22 cellular contexts compared by ENCODE assay signal in genomic region chr2:1159013-1159412, GRCh38.
DNase-seq lines count a peak whose midpoint lies in the region; ATAC-seq, FAIRE-seq and TF ChIP-seq lines count a peak whose summit lies in the region.
"Had no signal": no experiment of that assay in that cellular context is flagged by ENCODE, and none has a peak within 500 bp of the region (broad histone marks: within the 10 kb centered on the region; RNA-seq: fewer than 3 reads in every experiment).

No MANE protein-coding gene starts in this region.

- BruUV-seq in HepG2 (replicated peaks; lab: Mats Ljungman, UMichigan), result no TSS peak

- no peak overlapping the region for H3K4me2 ChIP-seq in HepG2 (ENCODE audit: low read depth, low read length)
- H3K4me2 ChIP-seq: A549; BLaER1 treated with 17β-estradiol and CSF1 and Interleukin-3, amounts not matched to agents 10 nM and 100 nM had no signal

- H3K36me3 ChIP-seq in HepG2 (replicated peaks in 1 of 2; ENCODE audit: control insufficient read depth in 1 of 2, insufficient read depth in 2 of 2, low read length in 2 of 2) (no peaks in the 10 kb centered on the region), right lobe of liver (no peaks in the 10 kb centered on the region), esophagus muscularis mucosa (no peaks in the 10 kb centered on the region), upper lobe of left lung (no peaks in the 10 kb centered on the region)
- H3K36me3 ChIP-seq: BLaER1 treated with 17β-estradiol and CSF1 and Interleukin-3, amounts not matched to agents 10 nM and 100 nM had no signal

- TF ChIP-seq EP300 in HepG2 (IDR thresholded peaks at IDR 0.05; ENCODE audit: low read depth in 2 of 2, low read length in 2 of 2) (no peak), HepG2 (CRISPR knock-in tag; IDR thresholded peaks at IDR 0.05; ENCODE audit: borderline replicate concordance) (no peak), esophagus muscularis mucosa (IDR thresholded peaks at IDR 0.05) (no peak), upper lobe of left lung (IDR thresholded peaks at IDR 0.05) (no peak)

- in situ Hi-C loops in HepG2 (cut with HindIII; ENCODE audit: extremely low pct_ligation_motif_present, low pct_unique_long_range_greater_than_20kb), result no loop called here

- H3K9me3 ChIP-seq in HepG2 (ENCODE audit: low read length) (peaks cover 20% of the 10 kb centered on the region), right lobe of liver (no peaks in the 10 kb centered on the region), esophagus muscularis mucosa (no peaks in the 10 kb centered on the region), upper lobe of left lung (peaks cover 0 to 7% (median 3%) of the 10 kb centered on the region in 4 donors)

- TF ChIP-seq POLR2A in HepG2 (IDR thresholded peaks at IDR 0.05; ENCODE audit: insufficient read depth in 1 of 2, low read depth in 2 of 2, low read length in 2 of 2) (no peak), right lobe of liver (IDR thresholded peaks at IDR 0.05) (no peak), esophagus muscularis mucosa (IDR thresholded peaks at IDR 0.05; ENCODE audit: low read depth) (no peak), upper lobe of left lung (IDR thresholded peaks at IDR 0.05) (no peak)

- CTCF ChIA-PET in HepG2 (lab: Yijun Ruan, JAX; ENCODE audit: low intra/inter-chr PET ratio, low total read pairs), result no interaction called here

- no peak overlapping the region for H2AFZ ChIP-seq in HepG2 (ENCODE audit: low read length)

- POLR2A ChIA-PET in HepG2 (lab: Yijun Ruan, JAX), result no interaction called here

- H3K4me3 ChIP-seq in HepG2 (replicated peaks in 1 of 3; ENCODE audit: insufficient read depth in 1 of 3, low read depth in 2 of 3, low read length in 3 of 3) (no peak overlapping the region), right lobe of liver (no peak overlapping the region), esophagus muscularis mucosa (no peak overlapping the region), upper lobe of left lung (no peak overlapping the region)
- H3K4me3 ChIP-seq: A549; BLaER1 treated with 17β-estradiol and CSF1 and Interleukin-3, amounts not matched to agents 10 nM and 100 nM had no signal

- H3K27me3 ChIP-seq in HepG2 (ENCODE audit: control insufficient read depth in 1 of 2, insufficient read depth in 2 of 2, low read length in 2 of 2), result peaks cover 0 to 13% of the 10 kb centered on the region in 2 experiments; a peak in 1 of 5 replicates
- no peaks in the 10 kb centered on the region for H3K27me3 ChIP-seq in right lobe of liver
- H3K27me3 ChIP-seq in esophagus muscularis mucosa, result no peaks in the 10 kb centered on the region
- H3K27me3 ChIP-seq in upper lobe of left lung, result no peaks in the 10 kb centered on the region

- no peak for TF ChIP-seq RAD21 in HepG2 (CRISPR knock-in tag; IDR thresholded peaks at IDR 0.05)

- H3K27ac ChIP-seq in HepG2 (ENCODE audit: extremely low read length, insufficient read depth, low read length) (no peak overlapping the region), right lobe of liver (no peak overlapping the region), esophagus muscularis mucosa (replicated peaks in 1 of 4) (no peak overlapping the region), upper lobe of left lung (no peak overlapping the region)
- H3K27ac ChIP-seq: 22Rv1; A549; BLaER1 treated with 17β-estradiol and CSF1 and Interleukin-3, amounts not matched to agents 10 nM and 100 nM; C4-2B had no signal

- H4K20me1 ChIP-seq in HepG2 (ENCODE audit: insufficient read depth, low read length), result no peaks in the 10 kb centered on the region
- H4K20me1 ChIP-seq: BLaER1 treated with 17β-estradiol and CSF1 and Interleukin-3, amounts not matched to agents 10 nM and 100 nM had no signal

- no peak overlapping the region for H3K9ac ChIP-seq in HepG2 (ENCODE audit: insufficient read depth, low read depth, low read length)
- H3K9ac ChIP-seq: BLaER1 treated with 17β-estradiol and CSF1 and Interleukin-3, amounts not matched to agents 10 nM and 100 nM had no signal

- DNase-seq in HepG2 (ENCODE audit: low spot score) (no peak), right lobe of liver (no peak), HTR-8/SVneo (ENCODE audit: insufficient read length, low spot score) (no peak), esophagus muscularis mucosa (ENCODE audit: extremely low spot score) (peak; percentile 55), RPMI8226 (no peak), upper lobe of left lung (no peak)
- no peak for DNase-seq in activated CD8-positive, alpha-beta memory T cell treated with anti-CD3 and anti-CD28 coated beads, Interleukin-2, amount 50 U/mL, for 48 hours
- DNase-seq: AML-193; Caco-2; Calu3; CD4-positive, alpha-beta T cell; CD8-positive, alpha-beta T cell; DMS79 treated with DMSO at 0.1 percent for 48 hours; GF-D8 had no signal

- TF ChIP-seq CTCF in HepG2 (CRISPR knock-in tag; IDR thresholded peaks at IDR 0.05) (no peak), right lobe of liver (IDR thresholded peaks at IDR 0.05) (no peak), esophagus muscularis mucosa (IDR thresholded peaks at IDR 0.05) (no peak), upper lobe of left lung (IDR thresholded peaks at IDR 0.05) (no peak)

- no peak for ATAC-seq in HepG2
- ATAC-seq in right lobe of liver, result no peak
- ATAC-seq in upper lobe of left lung (ENCODE audit: low FRiP score in 2 of 2), result no peak
- ATAC-seq: A549; CD8-positive, alpha-beta T cell had no signal

- H3K4me1 ChIP-seq in HepG2 (ENCODE audit: insufficient read depth, low read length) (no peaks in the 10 kb centered on the region), right lobe of liver (no peaks in the 10 kb centered on the region), esophagus muscularis mucosa (peaks cover 0 to under 1% (median 0%) of the 10 kb centered on the region in 4 donors), upper lobe of left lung (peaks cover 0 to 6% (median under 1%) of the 10 kb centered on the region in 4 donors)
- H3K4me1 ChIP-seq: A549, Caco-2 had no signal

- FAIRE-seq in HepG2 (lab: Jason Lieb, UNC) (no peak), HTR-8/SVneo (lab: Jason Lieb, UNC) (peak; percentile 78)
- FAIRE-seq: A549, D721Med, G401.6, GM12892, GM18507 had no signal

- H3K79me2 ChIP-seq in HepG2 (ENCODE audit: insufficient read depth, low read length), result no peaks in the 10 kb centered on the region

- WGBS in HepG2 (ENCODE audit: low lambda C conversion rate), result 21% methylated on average over 9 of the region's 9 CpGs
- 54% methylated on average over 9 of the region's 9 CpGs for WGBS in right lobe of liver (ENCODE audit: insufficient coverage, low coverage, low lambda C conversion rate, missing lambda C conversion rate)
- 87% methylated on average over 9 of the region's 9 CpGs for WGBS in esophagus muscularis mucosa
- WGBS in upper lobe of left lung, 2 donors, result 76 to 85% methylated on average over 9 of the region's 9 CpGs

- intact Hi-C loops in HepG2 (cut with micrococcal nuclease; ENCODE audit: unreplicated experiment) (no loop called here), right lobe of liver (cut with DNase I) (no loop called here), esophagus muscularis mucosa (cut with DNase I) (no loop called here)

TF ChIP-seq in HepG2, 621 proteins besides CTCF, POLR2A, EP300 and RAD21:
- TF ChIP-seq MNT (IDR thresholded peaks at IDR 0.05) (peak; percentile 88), ZNF776 (CRISPR knock-in tag; IDR thresholded peaks at IDR 0.05) (no peak)
